ENCODE assay signal across 13 cellular contexts in the genomic region with DNA sequence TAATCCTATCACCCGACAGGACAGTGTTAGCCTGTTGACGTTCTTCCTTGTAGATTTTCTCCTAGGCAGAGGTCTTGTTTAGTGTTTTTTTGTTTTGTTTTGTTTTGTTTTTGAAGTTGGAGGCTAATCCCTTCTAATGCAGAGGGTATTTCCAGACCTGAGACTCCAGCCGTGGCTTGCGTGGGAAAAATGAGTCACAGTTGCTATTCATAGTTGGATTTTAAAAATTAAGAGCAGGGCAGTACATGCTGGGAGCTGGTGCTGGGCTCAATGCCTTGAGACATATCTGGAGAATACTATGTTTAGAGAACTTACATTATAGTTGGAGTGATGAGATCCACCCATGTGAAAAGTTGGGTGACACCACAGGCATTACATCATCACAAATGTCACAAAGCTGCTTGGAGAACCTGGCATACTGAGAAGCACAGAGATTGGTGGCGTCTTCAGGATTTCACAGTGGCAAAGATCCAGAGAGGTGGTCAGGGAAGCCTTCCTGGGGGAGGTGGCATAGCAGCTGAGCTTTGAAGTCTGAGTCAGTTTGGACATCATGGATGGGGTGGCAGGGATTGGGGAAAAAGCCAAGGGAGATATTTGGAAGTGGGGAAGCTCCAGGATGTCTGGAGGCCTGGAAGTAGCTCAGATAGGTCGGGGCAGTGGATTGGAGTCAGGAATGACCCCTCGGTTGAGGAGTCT.
DNase-seq lines count a peak whose midpoint lies in the region; ATAC-seq and TF ChIP-seq lines count a peak whose summit lies in the region.
"Had no signal": no experiment of that assay in that cellular context is flagged by ENCODE, and none has a peak within 500 bp of the region (broad histone marks: within the 10 kb centered on the region; RNA-seq: fewer than 3 reads in every experiment).

No MANE protein-coding gene starts in this region.

- H3K9me3 ChIP-seq in left ventricle myocardium inferior (replicated peaks) (no peaks in the 10 kb centered on the region), skeletal muscle tissue (ENCODE audit: control insufficient read depth in 3 of 3, low read length in 3 of 3) (no peaks in the 10 kb centered on the region), suprapubic skin (no peaks in the 10 kb centered on the region)

- TF ChIP-seq CTCF in activated CD8-positive, alpha-beta T cell treated with anti-CD3 and anti-CD28 coated beads for 36 hours (IDR thresholded peaks at IDR 0.05), result no peak
- TF ChIP-seq CTCF in brain microvascular endothelial cell (IDR thresholded peaks at IDR 0.05; ENCODE audit: low read depth, low read length, missing control alignments) (no peak), left ventricle myocardium inferior (IDR thresholded peaks at IDR 0.05; ENCODE audit: borderline replicate concordance) (no peak), suprapubic skin (IDR thresholded peaks at IDR 0.05) (no peak)

- H3K36me3 ChIP-seq in brain microvascular endothelial cell (replicated peaks) (no peaks in the 10 kb centered on the region), left ventricle myocardium inferior (no peaks in the 10 kb centered on the region), skeletal muscle tissue (ENCODE audit: control insufficient read depth in 3 of 3, insufficient read depth in 3 of 3, low read length in 3 of 3) (no peaks in the 10 kb centered on the region), suprapubic skin (no peaks in the 10 kb centered on the region)

- no peak overlapping the region for H3K27ac Mint-ChIP-seq in activated CD8-positive, alpha-beta T cell treated with anti-CD3 and anti-CD28 coated beads for 36 hours
- no peak overlapping the region for H3K27ac Mint-ChIP-seq in activated CD8-positive, alpha-beta T cell treated with anti-CD3 and anti-CD28 coated beads, Interleukin-2, amount 10 ng/mL, durations not matched to agents 7 days and 5 days
- H3K27ac Mint-ChIP-seq: activated naive CD4-positive, alpha-beta T cell treated with anti-CD3 and anti-CD28 coated beads, Interleukin-2, amount 50 U/mL, for 24 hours; type B pancreatic cell had no signal

- no peak overlapping the region for H3K4me3 ChIP-seq in brain microvascular endothelial cell (ENCODE audit: low read depth, low read length)
- H3K4me3 ChIP-seq in left ventricle myocardium inferior, result no peak overlapping the region
- H3K4me3 ChIP-seq in skeletal muscle tissue (ENCODE audit: low read length in 3 of 3), result peak overlapping the region in 1 of 3 donors; percentile 22
- no peak overlapping the region for H3K4me3 ChIP-seq in suprapubic skin

- intact Hi-C loops in activated CD8-positive, alpha-beta T cell treated with anti-CD3 and anti-CD28 coated beads for 36 hours (cut with micrococcal nuclease), result no loop called here
- intact Hi-C loops in left ventricle myocardium inferior (cut with micrococcal nuclease), result no loop called here

- H3K4me3 Mint-ChIP-seq in activated CD8-positive, alpha-beta T cell treated with anti-CD3 and anti-CD28 coated beads for 36 hours, result no peak overlapping the region
- H3K4me3 Mint-ChIP-seq in activated CD8-positive, alpha-beta T cell treated with anti-CD3 and anti-CD28 coated beads, Interleukin-2, amount 10 ng/mL, durations not matched to agents 7 days and 5 days, result no peak overlapping the region
- H3K4me3 Mint-ChIP-seq: activated naive CD4-positive, alpha-beta T cell treated with anti-CD3 and anti-CD28 coated beads, Interleukin-2, amount 50 U/mL, for 24 hours; type B pancreatic cell had no signal

- H3K4me1 Mint-ChIP-seq in activated CD8-positive, alpha-beta T cell treated with anti-CD3 and anti-CD28 coated beads for 36 hours (ENCODE audit: low read depth), result no peaks in the 10 kb centered on the region
- no peaks in the 10 kb centered on the region for H3K4me1 Mint-ChIP-seq in activated CD8-positive, alpha-beta T cell treated with anti-CD3 and anti-CD28 coated beads, Interleukin-2, amount 10 ng/mL, durations not matched to agents 7 days and 5 days (ENCODE audit: low read depth)
- H3K4me1 Mint-ChIP-seq: activated naive CD4-positive, alpha-beta T cell treated with anti-CD3 and anti-CD28 coated beads, Interleukin-2, amount 50 U/mL, for 24 hours had no signal

- WGBS in suprapubic skin, result 44% methylated on average over 7 of the region's 7 CpGs

- H3K36me3 Mint-ChIP-seq in activated CD8-positive, alpha-beta T cell treated with anti-CD3 and anti-CD28 coated beads for 36 hours (ENCODE audit: low read depth), result no peaks in the 10 kb centered on the region
- H3K36me3 Mint-ChIP-seq in activated CD8-positive, alpha-beta T cell treated with anti-CD3 and anti-CD28 coated beads, Interleukin-2, amount 10 ng/mL, durations not matched to agents 7 days and 5 days (ENCODE audit: low read depth), result no peaks in the 10 kb centered on the region
- H3K36me3 Mint-ChIP-seq: activated naive CD4-positive, alpha-beta T cell treated with anti-CD3 and anti-CD28 coated beads, Interleukin-2, amount 50 U/mL, for 24 hours; type B pancreatic cell had no signal

- H3K4me1 ChIP-seq in left ventricle myocardium inferior, result peaks cover 78% of the 10 kb centered on the region
- H3K4me1 ChIP-seq in skeletal muscle tissue (ENCODE audit: control insufficient read depth in 3 of 3, insufficient read depth in 3 of 3, low read length in 3 of 3), result peaks cover 47 to 76% (median 75%) of the 10 kb centered on the region in 3 donors
- H3K4me1 ChIP-seq in suprapubic skin, result peaks cover 31% of the 10 kb centered on the region

- H3K27me3 ChIP-seq in brain microvascular endothelial cell (replicated peaks) (peaks cover 2% of the 10 kb centered on the region), left ventricle myocardium inferior (ENCODE audit: low read depth) (no peaks in the 10 kb centered on the region), skeletal muscle tissue (ENCODE audit: control insufficient read depth in 3 of 3, insufficient read depth in 3 of 3, low read length in 3 of 3) (no peaks in the 10 kb centered on the region), suprapubic skin (no peaks in the 10 kb centered on the region)

- no peak for TF ChIP-seq EP300 in suprapubic skin (IDR thresholded peaks at IDR 0.05)

- POLR2A ChIA-PET in activated CD8-positive, alpha-beta T cell treated with anti-CD3 and anti-CD28 coated beads for 36 hours (lab: Charles Lee), result no interaction called here
- POLR2A ChIA-PET in activated CD8-positive, alpha-beta T cell treated with anti-CD3 and anti-CD28 coated beads, Interleukin-2, amount 10 ng/mL, durations not matched to agents 7 days and 5 days (lab: Charles Lee), result no interaction called here

- H3K27ac ChIP-seq in brain microvascular endothelial cell (no peak overlapping the region), left ventricle myocardium inferior (replicated peaks) (peak overlapping the region; percentile 83), skeletal muscle tissue (ENCODE audit: low read depth, low read length) (peak overlapping the region; percentile 96), suprapubic skin (no peak overlapping the region)

- TF ChIP-seq POLR2A in suprapubic skin (IDR thresholded peaks at IDR 0.05), result no peak

- CTCF ChIA-PET in activated CD8-positive, alpha-beta T cell treated with anti-CD3 and anti-CD28 coated beads for 36 hours (lab: Charles Lee), result interaction anchor here (1.4 kb wide), 1 partner anchor 250 kb away, joined by 3 read pairs; no protein-coding TSS in a partner anchor
- CTCF ChIA-PET in activated CD8-positive, alpha-beta T cell treated with anti-CD3 and anti-CD28 coated beads, Interleukin-2, amount 10 ng/mL, durations not matched to agents 7 days and 5 days (lab: Charles Lee), result no interaction called here

- in situ Hi-C loops in brain microvascular endothelial cell (cut with HindIII; ENCODE audit: low pct_ligation_motif_present, low sequenced_read_pairs), result no loop called here

- H3K9ac ChIP-seq in skeletal muscle tissue (ENCODE audit: low read depth in 1 of 3, low read length in 3 of 3), result peak overlapping the region; percentile 13 to 63 (median 60)

- ATAC-seq in activated CD8-positive, alpha-beta T cell treated with anti-CD3 and anti-CD28 coated beads for 36 hours, result no peak
- ATAC-seq in activated CD8-positive, alpha-beta T cell treated with anti-CD3 and anti-CD28 coated beads, Interleukin-2, amount 10 ng/mL, durations not matched to agents 7 days and 5 days, result no peak

- H3K9me3 Mint-ChIP-seq in activated CD8-positive, alpha-beta T cell treated with anti-CD3 and anti-CD28 coated beads for 36 hours, result no peaks in the 10 kb centered on the region
- no peaks in the 10 kb centered on the region for H3K9me3 Mint-ChIP-seq in activated CD8-positive, alpha-beta T cell treated with anti-CD3 and anti-CD28 coated beads, Interleukin-2, amount 10 ng/mL, durations not matched to agents 7 days and 5 days (ENCODE audit: insufficient read depth)
- H3K9me3 Mint-ChIP-seq: activated naive CD4-positive, alpha-beta T cell treated with anti-CD3 and anti-CD28 coated beads, Interleukin-2, amount 50 U/mL, for 24 hours; type B pancreatic cell had no signal

- peak; percentile 26 for DNase-seq in activated CD8-positive, alpha-beta T cell treated with anti-CD3 and anti-CD28 coated beads for 36 hours
- DNase-seq in activated CD8-positive, alpha-beta T cell treated with anti-CD3 and anti-CD28 coated beads, Interleukin-2, amount 10 ng/mL, durations not matched to agents 7 days and 5 days, result no peak
- DNase-seq in brain microvascular endothelial cell (peak; percentile 61), left ventricle myocardium inferior (no peak), NCI-H2029 (lab: John Stamatoyannopoulos, UW) (no peak), suprapubic skin (ENCODE audit: low spot score in 2 of 2) (no peak)
- no peak for DNase-seq in activated CD8-positive, alpha-beta memory T cell treated with anti-CD3 and anti-CD28 coated beads for 24 hours
- DNase-seq: NCI-H1092; NCI-H2227 treated with DMSO at 0.1 percent for 48 hours; stimulated activated CD4-positive, alpha-beta T cell treated with anti-CD3 and anti-CD28 coated beads, Interleukin-12 subunit alpha, Interleukin-12 subunit beta, amount 100 ng/mL, for 4 hours had no signal

- H3K27me3 Mint-ChIP-seq in activated CD8-positive, alpha-beta T cell treated with anti-CD3 and anti-CD28 coated beads for 36 hours, result no peaks in the 10 kb centered on the region
- no peaks in the 10 kb centered on the region for H3K27me3 Mint-ChIP-seq in activated CD8-positive, alpha-beta T cell treated with anti-CD3 and anti-CD28 coated beads, Interleukin-2, amount 10 ng/mL, durations not matched to agents 7 days and 5 days (ENCODE audit: low read depth)
- H3K27me3 Mint-ChIP-seq: type B pancreatic cell had no signal

Comparison
In these comparisons a context has a peak if more than half of its experiments do, and no peak if none do; other contexts are left out.
1. DNase-seq: peak in activated CD8-positive, alpha-beta T cell treated with anti-CD3 and anti-CD28 coated beads for 36 hours (single experiment) and brain microvascular endothelial cell (single experiment); none in activated CD8-positive, alpha-beta T cell treated with anti-CD3 and anti-CD28 coated beads, Interleukin-2, amount 10 ng/mL, durations not matched to agents 7 days and 5 days (single experiment), left ventricle myocardium inferior (single experiment), NCI-H2029 (single experiment), suprapubic skin (0 of 2) and activated CD8-positive, alpha-beta memory T cell treated with anti-CD3 and anti-CD28 coated beads for 24 hours (single experiment).
2. H3K27ac ChIP-seq: peak in left ventricle myocardium inferior (single experiment) and skeletal muscle tissue (single experiment); none in brain microvascular endothelial cell (single experiment) and suprapubic skin (single experiment).